Comparison of ENCODE assay signal across 10 cellular contexts in the genomic region with DNA sequence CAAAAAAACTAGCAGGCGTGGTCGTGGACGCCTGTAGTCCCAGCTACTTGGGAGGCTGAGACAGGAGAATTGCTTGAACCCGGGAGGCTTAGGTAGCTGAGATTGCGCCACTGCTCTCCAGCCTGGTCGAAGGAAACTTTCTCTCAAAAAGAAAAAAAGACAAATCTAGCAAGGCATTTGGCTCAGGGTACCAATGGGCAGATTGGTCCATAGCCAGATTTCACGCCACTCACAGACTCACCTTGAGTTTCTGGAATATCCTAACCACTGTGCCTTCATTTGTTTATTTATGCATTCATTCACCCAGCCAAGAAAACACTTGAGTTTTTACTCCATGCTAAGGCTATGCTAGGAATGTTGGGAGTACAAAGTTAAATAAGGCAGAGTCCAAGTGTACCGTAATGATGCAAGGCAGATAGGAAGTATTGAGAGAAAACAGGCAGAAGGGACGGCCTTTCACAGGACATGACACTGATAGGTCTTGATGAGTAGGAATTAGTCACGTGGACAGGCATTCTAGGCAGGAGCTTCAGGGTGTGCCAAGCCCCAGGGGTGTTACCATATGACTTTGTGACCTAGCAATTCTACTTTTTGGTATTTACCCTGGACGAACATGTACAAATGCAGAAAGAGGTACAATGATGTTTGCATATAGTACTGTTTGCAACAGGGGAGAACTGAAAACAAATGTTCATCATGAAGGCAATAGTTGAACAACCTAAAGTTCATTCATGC. TPM values are rescaled to one million over a fixed set of nuclear protein-coding genes. Genes with fewer than 3 reads are reported as not detected.
DNase-seq lines count a peak whose midpoint lies in the region; ATAC-seq, FAIRE-seq and TF ChIP-seq lines count a peak whose summit lies in the region.
"Had no signal": no experiment of that assay in that cellular context is flagged by ENCODE, and none has a peak within 500 bp of the region (broad histone marks: within the 10 kb centered on the region; RNA-seq: fewer than 3 reads in every experiment).

No MANE protein-coding gene starts in this region.

- H3K27ac ChIP-seq in ascending aorta, result peak overlapping the region; percentile 43 to 70
- H3K27ac ChIP-seq in keratinocyte (ENCODE audit: control insufficient read depth, insufficient read depth, low read length), result peak overlapping the region; percentile 5
- H3K27ac ChIP-seq in thoracic aorta, result peak overlapping the region; percentile 58 to 83

- TF ChIP-seq CTCF in ascending aorta (IDR thresholded peaks at IDR 0.05), result no peak
- no peak for TF ChIP-seq CTCF in keratinocyte (optimal IDR thresholded peaks at IDR 0.05 in 1 of 3, IDR thresholded peaks at IDR 0.05 in 1 of 3, conservative IDR thresholded peaks at IDR 0.05 in 1 of 3; ENCODE audit: extremely low read depth in 1 of 3, insufficient read depth in 2 of 3, low read length in 3 of 3)
- no peak for TF ChIP-seq CTCF in thoracic aorta (IDR thresholded peaks at IDR 0.05)

- H2AFZ ChIP-seq in keratinocyte (ENCODE audit: control insufficient read depth, low read length), result no peak overlapping the region

- H3K4me1 ChIP-seq in ascending aorta (peaks cover 4 to 31% of the 10 kb centered on the region in 2 donors), keratinocyte (ENCODE audit: control insufficient read depth, extremely low read depth, insufficient read depth, low read length) (peaks cover 36% of the 10 kb centered on the region), thoracic aorta (ENCODE audit: control insufficient read depth in 1 of 2, low read depth in 2 of 2) (peaks cover 22 to 42% of the 10 kb centered on the region in 2 donors)

- H3K27me3 ChIP-seq in ascending aorta (no peaks in the 10 kb centered on the region), keratinocyte (ENCODE audit: control insufficient read depth, extremely low read depth, insufficient read depth, low read length) (no peaks in the 10 kb centered on the region), thoracic aorta (replicated peaks; ENCODE audit: insufficient read depth) (no peaks in the 10 kb centered on the region)

- no peaks in the 10 kb centered on the region for H3K9me3 ChIP-seq in ascending aorta
- no peaks in the 10 kb centered on the region for H3K9me3 ChIP-seq in keratinocyte (ENCODE audit: control insufficient read depth, low read depth, low read length)
- H3K9me3 ChIP-seq in thoracic aorta, result no peaks in the 10 kb centered on the region

- no peak overlapping the region for H3K9ac ChIP-seq in keratinocyte (ENCODE audit: control insufficient read depth, extremely low read depth, insufficient read depth, low read length)

- peaks cover 2% of the 10 kb centered on the region for H3K9me1 ChIP-seq in keratinocyte (ENCODE audit: control insufficient read depth, extremely low read depth, insufficient read depth, low read length)

- DNase-seq in HS-5 (ENCODE audit: low read depth) (peak; percentile 67), ascending aorta (ENCODE audit: low spot score in 2 of 2) (no peak), keratinocyte (ENCODE audit: low read depth, low spot score) (peak; percentile 66), thoracic aorta (ENCODE audit: low spot score) (no peak), DMS 273 treated with DMSO at 0.1 percent for 48 hours (lab: John Stamatoyannopoulos, UW) (no peak), medulla oblongata (ENCODE audit: extremely low spot score) (no peak), NOMO-1 (lab: John Stamatoyannopoulos, UW; ENCODE audit: unreplicated experiment in 2 of 2) (no peak)
- DNase-seq: foreskin melanocyte, right cardiac atrium, SHP77 treated with DMSO at 0.1 percent for 48 hours had no signal

- H3K4me3 ChIP-seq in ascending aorta (no peak overlapping the region), keratinocyte (ENCODE audit: control insufficient read depth in 2 of 3, extremely low read depth in 1 of 3, insufficient read depth in 2 of 3, low read depth in 1 of 3, low read length in 3 of 3) (no peak overlapping the region), thoracic aorta (peak overlapping the region; percentile 20)

- dilution Hi-C loops in keratinocyte (cut with MboI; ENCODE audit: extremely low pct_ligation_motif_present, low sequenced_read_pairs), result no loop called here

- no peaks in the 10 kb centered on the region for H4K20me1 ChIP-seq in keratinocyte (ENCODE audit: control insufficient read depth, extremely low read depth, insufficient read depth, low read length)

- ATAC-seq in thoracic aorta (ENCODE audit: insufficient number of reproducible peaks, low FRiP score, low read depth), result peak; percentile 29
- ATAC-seq: right cardiac atrium had no signal

- peak overlapping the region; percentile 57 for H3K4me2 ChIP-seq in keratinocyte (ENCODE audit: control insufficient read depth, extremely low read depth, insufficient read depth, low read depth, low read length)

- FAIRE-seq in keratinocyte (lab: Jason Lieb, UNC), result peak; percentile 95

- H3K36me3 ChIP-seq in ascending aorta (no peaks in the 10 kb centered on the region), keratinocyte (ENCODE audit: control insufficient read depth in 2 of 2, extremely low read depth in 1 of 2, insufficient read depth in 2 of 2, low read length in 2 of 2) (peaks cover 0 to under 1% of the 10 kb centered on the region in 2 experiments), thoracic aorta (no peaks in the 10 kb centered on the region)

- intact Hi-C loops in ascending aorta (cut with DNase I), result loop anchor here (10.0 kb wide), 2 partner anchors 456 to 1344 kb away; a partner anchor contains a TSS

- H3K79me2 ChIP-seq in keratinocyte (ENCODE audit: control insufficient read depth, insufficient read depth, low read length), result peaks cover 11% of the 10 kb centered on the region

RNA-seq across cellular contexts. Expression of a gene that starts 3.0 kb away (rescaled TPM):
- total RNA-seq in ascending aorta (32.7 TPM), thoracic aorta (10 to 100 TPM; 30.3 to 44.4 TPM)
- polyA plus RNA-seq in keratinocyte, result 28.1 to 32.9 TPM (median 32.6 TPM) in 3 replicates
- 15.0 TPM for polyA plus RNA-seq in keratinocyte (2011; ENCODE audit: low read depth)
- 15.6 and 31.4 TPM in 2 replicates for polyA plus RNA-seq in keratinocyte (2011; cell fraction: cytosol; rRNA removed)
- polyA plus RNA-seq in keratinocyte (2011; cell fraction: nucleus; rRNA removed), result 22.3 and 30.1 TPM in 2 replicates
- polyA plus RNA-seq in keratinocyte (2012; ENCODE audit: low replicate concordance), result 28.0 and 53.4 TPM in 2 replicates
- polyA minus RNA-seq in keratinocyte, result 15.2 to 37.6 TPM (median 20.1 TPM) in 3 replicates
- 55.4 TPM for polyA minus RNA-seq in keratinocyte (2011; cell fraction: cytosol; rRNA and poly(A)+ RNA removed)
- 13.3 and 14.3 TPM in 2 replicates for polyA minus RNA-seq in keratinocyte (2011; cell fraction: nucleus; rRNA and poly(A)+ RNA removed)

RNA-seq across cellular contexts. Expression of a gene that starts 12.6 kb away (rescaled TPM):
- total RNA-seq in ascending aorta (66.1 TPM), thoracic aorta (100 to 1,000 TPM; 122 to 164 TPM)
- 51.0 to 79.9 TPM (median 55.2 TPM) in 3 replicates for polyA plus RNA-seq in keratinocyte
- polyA plus RNA-seq in keratinocyte (2011; ENCODE audit: low read depth), result 39.7 TPM
- 35.1 and 48.3 TPM in 2 replicates for polyA plus RNA-seq in keratinocyte (2011; cell fraction: cytosol; rRNA removed)
- polyA plus RNA-seq in keratinocyte (2011; cell fraction: nucleus; rRNA removed), result 118 and 129 TPM in 2 replicates
- 55.3 and 67.5 TPM in 2 replicates for polyA plus RNA-seq in keratinocyte (2012; ENCODE audit: low replicate concordance)
- polyA minus RNA-seq in keratinocyte, result 75.8 to 109 TPM (median 82.7 TPM) in 3 replicates
- polyA minus RNA-seq in keratinocyte (2011; cell fraction: cytosol; rRNA and poly(A)+ RNA removed), result 41.2 TPM
- 55.5 and 67.6 TPM in 2 replicates for polyA minus RNA-seq in keratinocyte (2011; cell fraction: nucleus; rRNA and poly(A)+ RNA removed)

RNA-seq across cellular contexts. Expression of a gene that starts 25.5 kb away (rescaled TPM):
- total RNA-seq in ascending aorta (22.6 TPM), thoracic aorta (10 to 100 TPM; 45.6 to 69.7 TPM)
- 34.9 to 50.5 TPM (median 45.0 TPM) in 3 replicates for polyA plus RNA-seq in keratinocyte
- polyA plus RNA-seq in keratinocyte (2011; ENCODE audit: low read depth), result 19.0 TPM
- polyA plus RNA-seq in keratinocyte (2011; cell fraction: cytosol; rRNA removed), result 24.3 and 24.8 TPM in 2 replicates
- 60.4 and 68.2 TPM in 2 replicates for polyA plus RNA-seq in keratinocyte (2011; cell fraction: nucleus; rRNA removed)
- polyA plus RNA-seq in keratinocyte (2012; ENCODE audit: low replicate concordance), result 42.5 and 55.8 TPM in 2 replicates
- 22.4 to 33.0 TPM (median 23.0 TPM) in 3 replicates for polyA minus RNA-seq in keratinocyte
- polyA minus RNA-seq in keratinocyte (2011; cell fraction: cytosol; rRNA and poly(A)+ RNA removed), result 26.9 TPM
- 11.2 and 18.9 TPM in 2 replicates for polyA minus RNA-seq in keratinocyte (2011; cell fraction: nucleus; rRNA and poly(A)+ RNA removed)

RNA-seq across cellular contexts. Expression of a gene that starts 59.3 kb away (rescaled TPM):
- 63.3 TPM for total RNA-seq in ascending aorta
- 10.9 to 19.8 TPM (median 11.5 TPM) in 3 replicates for polyA plus RNA-seq in keratinocyte
- polyA plus RNA-seq in keratinocyte (2011; ENCODE audit: low read depth), result 2.9 TPM
- 8.1 and 8.9 TPM in 2 replicates for polyA plus RNA-seq in keratinocyte (2011; cell fraction: cytosol; rRNA removed)
- polyA plus RNA-seq in keratinocyte (2011; cell fraction: nucleus; rRNA removed), result 36.2 and 36.6 TPM in 2 replicates
- 7.8 and 18.1 TPM in 2 replicates for polyA plus RNA-seq in keratinocyte (2012; ENCODE audit: low replicate concordance)
- 16.9 to 37.7 TPM (median 21.1 TPM) in 3 replicates for polyA minus RNA-seq in keratinocyte
- 17.3 TPM for polyA minus RNA-seq in keratinocyte (2011; cell fraction: cytosol; rRNA and poly(A)+ RNA removed)
- 30.0 and 37.2 TPM in 2 replicates for polyA minus RNA-seq in keratinocyte (2011; cell fraction: nucleus; rRNA and poly(A)+ RNA removed)
- total RNA-seq in thoracic aorta, result 10 to 100 TPM; 39.4 to 59.7 TPM

Comparison
In these comparisons a context has a peak if more than half of its experiments do, and no peak if none do; other contexts are left out.
1. DNase-seq: peak in HS-5 (single experiment) and keratinocyte (single experiment); none in ascending aorta (0 of 2), thoracic aorta (single experiment), DMS 273 treated with DMSO at 0.1 percent for 48 hours (single experiment), medulla oblongata (single experiment) and NOMO-1 (0 of 2).
2. H3K27ac ChIP-seq: peak in every context shown above with its lines; median percentile 70 in thoracic aorta; 56 in ascending aorta; 5 in keratinocyte.